16 cellular contexts compared by ENCODE assay signal in genomic region chr22:37862570-37863325, GRCh38. TPM values are rescaled to one million over a fixed set of nuclear protein-coding genes. Genes with fewer than 3 reads are reported as not detected.
DNase-seq lines count a peak whose midpoint lies in the region; ATAC-seq and TF ChIP-seq lines count a peak whose summit lies in the region.
"Had no signal": no experiment of that assay in that cellular context is flagged by ENCODE, and none has a peak within 500 bp of the region (broad histone marks: within the 10 kb centered on the region; RNA-seq: fewer than 3 reads in every experiment).

No MANE protein-coding gene starts in this region.

- no peak overlapping the region for H2BK12ac ChIP-seq in neuronal stem cell (ENCODE audit: low read length)

- no peak overlapping the region for H2BK5ac ChIP-seq in neuronal stem cell (ENCODE audit: low read length)

- H3K4me2 ChIP-seq in GM23338 (no peak overlapping the region), neuronal stem cell (ENCODE audit: insufficient read depth, low read length, poor library complexity, severe bottlenecking) (no peak overlapping the region)
- H3K4me2 ChIP-seq: BLaER1 treated with 17β-estradiol and CSF1 and Interleukin-3, amounts not matched to agents 10 nM and 100 nM had no signal

- H3K18ac ChIP-seq in neuronal stem cell (ENCODE audit: low read length), result no peak overlapping the region

- ATAC-seq in GM23338 (no peak), GM18867 (IDR thresholded peaks at IDR 0.05; ENCODE audit: unreplicated experiment) (no peak), HG02642 (IDR thresholded peaks at IDR 0.05; ENCODE audit: poor library complexity, unreplicated experiment) (no peak)

- H3K4me3 ChIP-seq in GM23338 (no peak overlapping the region), HUES64 (ENCODE audit: low read length) (no peak overlapping the region), endocrine pancreas (ENCODE audit: control insufficient read depth, insufficient read depth, low read length) (peak overlapping the region; percentile 20), neuronal stem cell (ENCODE audit: low read length in 2 of 2) (no peak overlapping the region)
- no peak overlapping the region for H3K4me3 ChIP-seq in CD4-positive, alpha-beta memory T cell (ENCODE audit: low read length in 2 of 2)
- H3K4me3 ChIP-seq: BLaER1 treated with 17β-estradiol and CSF1 and Interleukin-3, amounts not matched to agents 10 nM and 100 nM had no signal

- H3K36me3 Mint-ChIP-seq in GM23338 (ENCODE audit: low read depth), result peaks cover 94% of the 10 kb centered on the region
- H3K36me3 Mint-ChIP-seq in nephron (ENCODE audit: low read depth), result peaks cover 74% of the 10 kb centered on the region
- peaks cover 47 to 63% of the 10 kb centered on the region in 2 donors for H3K36me3 Mint-ChIP-seq in CD4-positive, alpha-beta memory T cell

- H3K4me1 Mint-ChIP-seq in GM23338 (peaks cover 4% of the 10 kb centered on the region; the same call in 2 of the 3 replicates), nephron (peaks cover 9% of the 10 kb centered on the region)
- H3K4me1 Mint-ChIP-seq in CD4-positive, alpha-beta memory T cell, result peaks cover 2 to 5% (median 4%) of the 10 kb centered on the region in 4 donors

- TF ChIP-seq CTCF in GM23338 (conservative IDR thresholded peaks at IDR 0.05; ENCODE audit: low read depth in 2 of 2) (no peak), nephron (IDR thresholded peaks at IDR 0.05; ENCODE audit: unreplicated experiment in 3 of 3) (no peak)

- POLR2A ChIA-PET in CD4-positive, alpha-beta memory T cell (lab: Charles Lee; ENCODE audit: partially characterized antibody), result interaction anchor here (0.8 to 1.8 kb wide), 8 partner anchors 10 to 256 kb away, joined by 3 to 9 read pairs (median 4); partner anchors contain the start of genes ANKRD54, GCAT, GGA1 and NOL12

- H3K4ac ChIP-seq in neuronal stem cell (ENCODE audit: low read length), result no peak overlapping the region

- H3K36me3 ChIP-seq in GM23338 (ENCODE audit: insufficient read depth) (peaks cover 77% of the 10 kb centered on the region), HUES64 (ENCODE audit: insufficient read depth, low read length) (peaks cover 91% of the 10 kb centered on the region), endocrine pancreas (ENCODE audit: control insufficient read depth, insufficient read depth, low read length) (no peaks in the 10 kb centered on the region), neuronal stem cell (replicated peaks in 1 of 2; ENCODE audit: control insufficient read depth in 2 of 2, insufficient read depth in 2 of 2, low read length in 2 of 2) (peaks cover 43 to 95% of the 10 kb centered on the region in 2 donors)
- H3K36me3 ChIP-seq in CD4-positive, alpha-beta memory T cell (ENCODE audit: insufficient read depth, low read length), result peaks cover 67% of the 10 kb centered on the region

- no peak overlapping the region for H4K8ac ChIP-seq in neuronal stem cell (ENCODE audit: low read depth, low read length)

- no peak overlapping the region for H2BK120ac ChIP-seq in neuronal stem cell (ENCODE audit: low read depth, low read length)

- H3K9me3 ChIP-seq in HUES64 (ENCODE audit: insufficient read depth, low read depth, low read length) (no peaks in the 10 kb centered on the region), endocrine pancreas (ENCODE audit: control insufficient read depth, low read length) (no peaks in the 10 kb centered on the region), neuronal stem cell (replicated peaks in 1 of 2; ENCODE audit: control insufficient read depth in 2 of 2, insufficient read depth in 1 of 2, low read depth in 1 of 2, low read length in 2 of 2) (no peaks in the 10 kb centered on the region)
- no peaks in the 10 kb centered on the region for H3K9me3 ChIP-seq in CD4-positive, alpha-beta memory T cell (ENCODE audit: control insufficient read depth in 1 of 2, low read length in 2 of 2)
- H3K9me3 ChIP-seq: BLaER1 treated with 17β-estradiol and CSF1 and Interleukin-3, amounts not matched to agents 10 nM and 100 nM had no signal

- intact Hi-C loops in CD4-positive, alpha-beta memory T cell (cut with micrococcal nuclease), result loop anchor here (1.0 kb wide), 4 partner anchors 13 to 255 kb away; partner anchors contain the start of gene EIF3L

- H3K4me1 ChIP-seq in GM23338 (ENCODE audit: insufficient read depth), result no peaks in the 10 kb centered on the region
- H3K4me1 ChIP-seq in HUES64 (ENCODE audit: insufficient read depth, low read length), result no peaks in the 10 kb centered on the region
- H3K4me1 ChIP-seq in endocrine pancreas (ENCODE audit: control insufficient read depth, insufficient read depth, low read length), result peaks cover 15% of the 10 kb centered on the region
- H3K4me1 ChIP-seq in neuronal stem cell (ENCODE audit: control insufficient read depth in 2 of 2, insufficient read depth in 1 of 2, low read depth in 1 of 2, low read length in 2 of 2), result peaks cover 0 to 4% of the 10 kb centered on the region in 2 donors
- H3K4me1 ChIP-seq in CD4-positive, alpha-beta memory T cell (ENCODE audit: insufficient read depth, low read length), result peaks cover 5% of the 10 kb centered on the region
- H3K4me1 ChIP-seq: BLaER1 treated with 17β-estradiol and CSF1 and Interleukin-3, amounts not matched to agents 10 nM and 100 nM had no signal

- peaks cover 69% of the 10 kb centered on the region for H3F3A ChIP-seq in GM23338 (replicated peaks; ENCODE audit: low read depth)

- WGBS in HUES64, result 94% methylated on average over 7 of the region's 7 CpGs
- no CpG with 5 or more reads among the region's 7 CpGs for WGBS in neuronal stem cell (ENCODE audit: extremely low coverage in 2 of 2, insufficient read length in 2 of 2, insufficient replicate concordance in 1 of 2), 2 donors

- H3K27me3 ChIP-seq in GM23338 (ENCODE audit: insufficient read depth) (no peaks in the 10 kb centered on the region), HUES64 (ENCODE audit: insufficient read depth, low read length) (no peaks in the 10 kb centered on the region), endocrine pancreas (ENCODE audit: control insufficient read depth, insufficient read depth, low read length) (no peaks in the 10 kb centered on the region), neuronal stem cell (ENCODE audit: control insufficient read depth in 3 of 3, insufficient read depth in 3 of 3, low read depth in 1 of 3, low read length in 3 of 3) (no peaks in the 10 kb centered on the region)
- no peaks in the 10 kb centered on the region for H3K27me3 ChIP-seq in CD4-positive, alpha-beta memory T cell (ENCODE audit: insufficient read depth, low read length)
- H3K27me3 ChIP-seq: BLaER1 treated with 17β-estradiol and CSF1 and Interleukin-3, amounts not matched to agents 10 nM and 100 nM had no signal

- H3K27ac Mint-ChIP-seq in GM23338 (peak overlapping the region; percentile 75; the same call in 1 of the 2 replicates), nephron (peak overlapping the region in 2 of 3 experiments; percentile 21 to 70)
- peak overlapping the region in 3 of 7 donors; percentile 38 to 74 (median 53) for H3K27ac Mint-ChIP-seq in CD4-positive, alpha-beta memory T cell
- H3K27ac Mint-ChIP-seq: activated CD4-positive, alpha-beta memory T cell treated with anti-CD3 and anti-CD28 coated beads, Interleukin-2, amount 10 ng/mL, durations not matched to agents 7 days and 5 days had no signal

- H3K14ac ChIP-seq in neuronal stem cell (ENCODE audit: low read length), result no peak overlapping the region

- H2AFZ ChIP-seq in GM23338 (no peak overlapping the region), neuronal stem cell (ENCODE audit: low read length) (no peak overlapping the region)

- no peak for DNase-seq in GM23338 (ENCODE audit: low spot score)
- no peak for DNase-seq in neuronal stem cell (ENCODE audit: low spot score)
- DNase-seq in CD4-positive, alpha-beta memory T cell, result no peak
- DNase-seq: DMS79 had no signal

- H3K9ac ChIP-seq in HUES64 (ENCODE audit: low read depth, low read length) (no peak overlapping the region), endocrine pancreas (ENCODE audit: control insufficient read depth, insufficient read depth, low read length) (peak overlapping the region; percentile 30), neuronal stem cell (ENCODE audit: low read depth, low read length, poor library complexity) (no peak overlapping the region)
- H3K9ac ChIP-seq: BLaER1 treated with 17β-estradiol and CSF1 and Interleukin-3, amounts not matched to agents 10 nM and 100 nM had no signal

- H3K27ac ChIP-seq in GM23338 (ENCODE audit: low read depth) (peak overlapping the region; percentile 65), HUES64 (ENCODE audit: low read depth, low read length) (peak overlapping the region; percentile 37; the same call in 1 of the 2 replicates), neuronal stem cell (replicated peaks; ENCODE audit: low read length) (no peak overlapping the region)
- H3K27ac ChIP-seq in CD4-positive, alpha-beta memory T cell (ENCODE audit: low read depth, low read length), result no peak overlapping the region
- H3K27ac ChIP-seq: BLaER1 treated with 17β-estradiol and CSF1 and Interleukin-3, amounts not matched to agents 10 nM and 100 nM had no signal

- no peak overlapping the region for H2BK15ac ChIP-seq in neuronal stem cell (ENCODE audit: low read length)

- peaks cover 45% of the 10 kb centered on the region for H4K20me1 ChIP-seq in GM23338 (replicated peaks; ENCODE audit: insufficient read depth)

- H3K9me3 Mint-ChIP-seq in GM23338 (no peaks in the 10 kb centered on the region; the same call in 2 of the 3 replicates), nephron (no peaks in the 10 kb centered on the region)
- H3K9me3 Mint-ChIP-seq in CD4-positive, alpha-beta memory T cell, result no peaks in the 10 kb centered on the region
- H3K9me3 Mint-ChIP-seq: activated CD4-positive, alpha-beta memory T cell treated with anti-CD3 and anti-CD28 coated beads, Interleukin-2, amount 10 ng/mL, durations not matched to agents 7 days and 5 days had no signal

- CTCF ChIA-PET in CD4-positive, alpha-beta memory T cell (lab: Charles Lee; ENCODE audit: partially characterized antibody), result interaction anchor here (0.5 to 11.7 kb wide), 47 partner anchors 7 to 470 kb away, joined by 3 to 255 read pairs (median 5); partner anchors contain the start of genes ANKRD54, C22orf23, EIF3L and GALR3

- no peak overlapping the region for H4K91ac ChIP-seq in neuronal stem cell (ENCODE audit: low read depth, low read length, poor library complexity)

- no peaks in the 10 kb centered on the region for H3K79me1 ChIP-seq in neuronal stem cell (ENCODE audit: low read depth, low read length)

- H3K9me2 ChIP-seq in GM23338 (ENCODE audit: insufficient read depth), result no peaks in the 10 kb centered on the region

- H2AK5ac ChIP-seq in neuronal stem cell (ENCODE audit: low read depth, low read length), result no peak overlapping the region

- H3K23ac ChIP-seq in neuronal stem cell (ENCODE audit: low read depth, low read length, poor library complexity), result no peak overlapping the region

- peaks cover 40% of the 10 kb centered on the region for H3K79me2 ChIP-seq in GM23338 (replicated peaks; ENCODE audit: insufficient read depth)

- H3K27me3 Mint-ChIP-seq in GM23338 (ENCODE audit: insufficient read depth, low read depth, poor library complexity), result peaks cover 4% of the 10 kb centered on the region
- no peaks in the 10 kb centered on the region for H3K27me3 Mint-ChIP-seq in nephron (ENCODE audit: low read depth)
- no peaks in the 10 kb centered on the region for H3K27me3 Mint-ChIP-seq in CD4-positive, alpha-beta memory T cell
- H3K27me3 Mint-ChIP-seq: activated CD4-positive, alpha-beta memory T cell treated with anti-CD3 and anti-CD28 coated beads, Interleukin-2, amount 10 ng/mL, durations not matched to agents 7 days and 5 days had no signal

- H3K4me3 Mint-ChIP-seq in GM23338 (no peak overlapping the region), nephron (no peak overlapping the region)
- no peak overlapping the region for H3K4me3 Mint-ChIP-seq in CD4-positive, alpha-beta memory T cell
- H3K4me3 Mint-ChIP-seq: activated CD4-positive, alpha-beta memory T cell treated with anti-CD3 and anti-CD28 coated beads, Interleukin-2, amount 10 ng/mL, durations not matched to agents 7 days and 5 days had no signal

RNA-seq across cellular contexts. Expression of gene EIF3L, which starts 13.5 kb away (rescaled TPM):
- total RNA-seq in GM23338 (2014; rRNA removed; shearing (Covaris generic)), result 420 and 459 TPM in 2 replicates
- polyA plus RNA-seq in GM23338 (2016; fragmentation: Nextera tagmentation; extraction: Ambion mirVana), result 430 and 466 TPM in 2 replicates
- 346 TPM for polyA plus RNA-seq in HUES64 (2013, experiment 1 of 2)
- polyA plus RNA-seq in HUES64 (2013, experiment 2 of 2), result 404 TPM
- polyA plus RNA-seq in neuronal stem cell (2013, experiment 1 of 2), result 1,054 TPM
- 1,005 TPM for polyA plus RNA-seq in neuronal stem cell (2013, experiment 2 of 2)
- total RNA-seq in CD4-positive, alpha-beta memory T cell, result 100 to 1,000 TPM; 550 to 571 TPM
- polyA plus RNA-seq in CD4-positive, alpha-beta memory T cell, result 100 to 1,000 TPM; 226 to 364 TPM

RNA-seq across cellular contexts. Expression of gene ANKRD54, which starts 18.6 kb away (rescaled TPM):
- 13.0 and 13.6 TPM in 2 replicates for total RNA-seq in GM23338 (2014; rRNA removed; shearing (Covaris generic))
- 14.0 and 14.1 TPM in 2 replicates for polyA plus RNA-seq in GM23338 (2016; fragmentation: Nextera tagmentation; extraction: Ambion mirVana)
- polyA plus RNA-seq in HUES64 (2013, experiment 1 of 2), result 10.6 TPM
- polyA plus RNA-seq in HUES64 (2013, experiment 2 of 2), result 10.8 TPM
- polyA plus RNA-seq in neuronal stem cell (2013, experiment 1 of 2), result 14.6 TPM
- 14.0 TPM for polyA plus RNA-seq in neuronal stem cell (2013, experiment 2 of 2)
- 10 to 100 TPM; 21.6 to 22.7 TPM for total RNA-seq in CD4-positive, alpha-beta memory T cell
- polyA plus RNA-seq in CD4-positive, alpha-beta memory T cell, result 10 to 100 TPM; 11.0 to 13.4 TPM

RNA-seq across cellular contexts. Expression of gene GALR3, which starts 39.6 kb away (rescaled TPM):
- 0.23 and 0.63 TPM in 2 replicates for total RNA-seq in GM23338 (2014; rRNA removed; shearing (Covaris generic))
- polyA plus RNA-seq in GM23338 (2016; fragmentation: Nextera tagmentation; extraction: Ambion mirVana), result 0.36 TPM in 1 of 2 replicates, not detected in the other
- 0.20 TPM for polyA plus RNA-seq in HUES64 (2013, experiment 1 of 2)
- not detected for polyA plus RNA-seq in HUES64 (2013, experiment 2 of 2)
- 0.13 TPM for polyA plus RNA-seq in neuronal stem cell (2013, experiment 1 of 2)
- 0.06 TPM for polyA plus RNA-seq in neuronal stem cell (2013, experiment 2 of 2)
- not detected for total RNA-seq in CD4-positive, alpha-beta memory T cell
- polyA plus RNA-seq in CD4-positive, alpha-beta memory T cell, result not detected
- total RNA-seq: activated CD4-positive, alpha-beta memory T cell treated with anti-CD3 and anti-CD28 coated beads, Interleukin-2, amount 10 ng/mL, durations not matched to agents 7 days and 5 days; aorta; left cardiac atrium; PC-3; pulmonary artery endothelial cell had no signal
- polyA plus RNA-seq: thymus had no signal

RNA-seq across cellular contexts. Expression of gene MICALL1, which starts 43.3 kb away (rescaled TPM):
- 33.1 and 34.8 TPM in 2 replicates for total RNA-seq in GM23338 (2014; rRNA removed; shearing (Covaris generic))
- polyA plus RNA-seq in GM23338 (2016; fragmentation: Nextera tagmentation; extraction: Ambion mirVana), result 4.8 and 5.9 TPM in 2 replicates
- polyA plus RNA-seq in HUES64 (2013, experiment 1 of 2), result 20.0 TPM
- 22.1 TPM for polyA plus RNA-seq in HUES64 (2013, experiment 2 of 2)
- polyA plus RNA-seq in neuronal stem cell (2013, experiment 1 of 2), result 12.2 TPM
- polyA plus RNA-seq in neuronal stem cell (2013, experiment 2 of 2), result 12.4 TPM
- total RNA-seq in CD4-positive, alpha-beta memory T cell, result 10 to 100 TPM; 30.7 to 31.0 TPM
- polyA plus RNA-seq in CD4-positive, alpha-beta memory T cell, result 1 to 10 TPM in 1 of 2 donors, under 1 TPM in 1; 0.77 to 4.4 TPM

RNA-seq across cellular contexts. Expression of gene GCAT, which starts 55.0 kb away (rescaled TPM):
- total RNA-seq in GM23338 (2014; rRNA removed; shearing (Covaris generic)), result 61.3 and 87.3 TPM in 2 replicates
- polyA plus RNA-seq in GM23338 (2016; fragmentation: Nextera tagmentation; extraction: Ambion mirVana), result 36.8 and 39.1 TPM in 2 replicates
- 16.9 TPM for polyA plus RNA-seq in HUES64 (2013, experiment 1 of 2)
- polyA plus RNA-seq in HUES64 (2013, experiment 2 of 2), result 20.7 TPM
- 22.8 TPM for polyA plus RNA-seq in neuronal stem cell (2013, experiment 1 of 2)
- polyA plus RNA-seq in neuronal stem cell (2013, experiment 2 of 2), result 22.6 TPM
- 1 to 10 TPM; 3.4 to 4.4 TPM for total RNA-seq in CD4-positive, alpha-beta memory T cell
- 1 to 10 TPM; 2.9 to 6.8 TPM for polyA plus RNA-seq in CD4-positive, alpha-beta memory T cell

Comparison
In these comparisons a context has a peak if more than half of its experiments do, and no peak if none do; other contexts are left out.
1. H3K27ac ChIP-seq: peak in GM23338 (single experiment) and HUES64 (single experiment); none in neuronal stem cell (single experiment) and CD4-positive, alpha-beta memory T cell (single experiment).